In genomic region chr9:95004452-95005275, GRCh38 we compare ENCODE assay signal across 8 cellular contexts.
DNase-seq lines count a peak whose midpoint lies in the region; ATAC-seq, FAIRE-seq and TF ChIP-seq lines count a peak whose summit lies in the region.

No MANE protein-coding gene starts in this region.

- H3K4me3 Mint-ChIP-seq in activated T-cell treated with anti-CD3 and anti-CD28 coated beads, Interleukin-2, amount 50 U/mL, for 24 hours, result peak overlapping the region; percentile 76

- ATAC-seq in HG03469 (IDR thresholded peaks at IDR 0.05; ENCODE audit: unreplicated experiment), result no peak

- H3K9me3 ChIP-seq in neuron (ENCODE audit: low read length), result no peaks in the 10 kb centered on the region

- peaks cover 38% of the 10 kb centered on the region for H3K4me1 ChIP-seq in neuron (ENCODE audit: insufficient read depth, low read length)

- H2AFZ ChIP-seq in neuron (ENCODE audit: low read depth, low read length), result peak overlapping the region; percentile 89

- no peak for FAIRE-seq in H54 (lab: Jason Lieb, UNC)

- TF ChIP-seq CTCF in foreskin fibroblast (IDR thresholded peaks at IDR 0.05; ENCODE audit: low read depth, low read length), result no peak

- H3K4me3 ChIP-seq in foreskin fibroblast (ENCODE audit: low read depth in 1 of 2, low read length in 2 of 2) (peak overlapping the region; percentile 64 to 94), neuron (ENCODE audit: low read length) (peak overlapping the region; percentile 84)

- in situ Hi-C loops in G401 (cut with HindIII; ENCODE audit: low sequenced_read_pairs), result no loop called here

- H3K4me1 Mint-ChIP-seq in activated T-cell treated with anti-CD3 and anti-CD28 coated beads, Interleukin-2, amount 50 U/mL, for 24 hours (ENCODE audit: low read depth), result peaks cover 16% of the 10 kb centered on the region

- H3K36me3 Mint-ChIP-seq in activated T-cell treated with anti-CD3 and anti-CD28 coated beads, Interleukin-2, amount 50 U/mL, for 24 hours (ENCODE audit: low read depth), result no peaks in the 10 kb centered on the region

- TF ChIP-seq POLR2A in H54 (IDR thresholded peaks at IDR 0.05; ENCODE audit: low read depth, low read length), result peak; percentile 50; the same call in 1 of the 2 replicates

- H3K9me3 Mint-ChIP-seq in activated T-cell treated with anti-CD3 and anti-CD28 coated beads, Interleukin-2, amount 50 U/mL, for 24 hours, result no peaks in the 10 kb centered on the region

- peak; percentile 59 for DNase-seq in G401 (ENCODE audit: low spot score)
- peak; percentile 70 for DNase-seq in H54 (ENCODE audit: insufficient read length, low spot score)
- DNase-seq in NCI-H2171 treated with DMSO at 0.1 percent for 48 hours (lab: John Stamatoyannopoulos, UW), result peak; percentile 45
- DNase-seq in activated T-cell treated with anti-CD3 and anti-CD28 coated beads, Interleukin-2, amount 50 U/mL, for 24 hours, result peak; percentile 61
- DNase-seq in foreskin fibroblast, result peak; percentile 28 to 66
- no peak for DNase-seq in NCI-H2107 (lab: John Stamatoyannopoulos, UW)

- no peak overlapping the region for H3K27ac Mint-ChIP-seq in activated T-cell treated with anti-CD3 and anti-CD28 coated beads, Interleukin-2, amount 50 U/mL, for 24 hours

- H3K27me3 Mint-ChIP-seq in activated T-cell treated with anti-CD3 and anti-CD28 coated beads, Interleukin-2, amount 50 U/mL, for 24 hours, result peaks cover 44% of the 10 kb centered on the region

- H3K36me3 ChIP-seq in neuron (ENCODE audit: insufficient read depth, low read length), result peaks cover 10% of the 10 kb centered on the region

- H3K27me3 ChIP-seq in neuron (ENCODE audit: insufficient read depth, low read length), result no peaks in the 10 kb centered on the region
